ENCODE assay signal across 1 cellular context in the genomic region with DNA sequence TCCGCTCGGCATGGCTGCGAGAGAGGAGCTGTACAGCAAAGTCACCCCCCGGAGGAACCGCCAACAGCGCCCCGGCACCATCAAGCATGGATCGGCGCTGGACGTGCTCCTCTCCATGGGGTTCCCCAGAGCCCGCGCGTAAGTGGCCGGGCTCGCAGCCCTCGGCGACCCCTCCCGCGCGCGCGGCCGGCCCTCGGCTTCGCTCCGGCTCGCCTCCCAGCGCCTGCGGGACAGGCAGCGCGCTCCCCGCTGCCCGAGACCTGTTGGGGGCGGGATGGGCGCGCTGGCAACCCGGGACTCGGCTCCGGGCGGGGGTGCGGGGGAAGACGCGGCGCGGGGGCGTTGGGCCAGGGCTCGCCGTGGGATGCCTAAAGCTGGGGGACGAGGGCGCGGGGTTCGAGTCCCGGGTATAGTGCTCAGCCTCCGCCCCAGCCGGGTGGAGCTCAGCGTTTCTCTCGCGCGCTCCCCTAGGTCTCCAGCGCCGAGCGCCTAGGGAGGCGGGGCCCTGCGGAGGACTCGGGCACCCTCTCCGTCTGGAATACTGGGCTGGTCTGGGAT.
A peak's percentile ranks its signal among the peaks of the same experiment; 100 is the strongest.
TF ChIP-seq lines count a peak whose summit lies in the region.

No MANE protein-coding gene starts in this region.

TF ChIP-seq in HepG2, 621 proteins besides CTCF, POLR2A, EP300 and RAD21 (continued from another document and continues in another):
- TF ChIP-seq, protein P1, sequence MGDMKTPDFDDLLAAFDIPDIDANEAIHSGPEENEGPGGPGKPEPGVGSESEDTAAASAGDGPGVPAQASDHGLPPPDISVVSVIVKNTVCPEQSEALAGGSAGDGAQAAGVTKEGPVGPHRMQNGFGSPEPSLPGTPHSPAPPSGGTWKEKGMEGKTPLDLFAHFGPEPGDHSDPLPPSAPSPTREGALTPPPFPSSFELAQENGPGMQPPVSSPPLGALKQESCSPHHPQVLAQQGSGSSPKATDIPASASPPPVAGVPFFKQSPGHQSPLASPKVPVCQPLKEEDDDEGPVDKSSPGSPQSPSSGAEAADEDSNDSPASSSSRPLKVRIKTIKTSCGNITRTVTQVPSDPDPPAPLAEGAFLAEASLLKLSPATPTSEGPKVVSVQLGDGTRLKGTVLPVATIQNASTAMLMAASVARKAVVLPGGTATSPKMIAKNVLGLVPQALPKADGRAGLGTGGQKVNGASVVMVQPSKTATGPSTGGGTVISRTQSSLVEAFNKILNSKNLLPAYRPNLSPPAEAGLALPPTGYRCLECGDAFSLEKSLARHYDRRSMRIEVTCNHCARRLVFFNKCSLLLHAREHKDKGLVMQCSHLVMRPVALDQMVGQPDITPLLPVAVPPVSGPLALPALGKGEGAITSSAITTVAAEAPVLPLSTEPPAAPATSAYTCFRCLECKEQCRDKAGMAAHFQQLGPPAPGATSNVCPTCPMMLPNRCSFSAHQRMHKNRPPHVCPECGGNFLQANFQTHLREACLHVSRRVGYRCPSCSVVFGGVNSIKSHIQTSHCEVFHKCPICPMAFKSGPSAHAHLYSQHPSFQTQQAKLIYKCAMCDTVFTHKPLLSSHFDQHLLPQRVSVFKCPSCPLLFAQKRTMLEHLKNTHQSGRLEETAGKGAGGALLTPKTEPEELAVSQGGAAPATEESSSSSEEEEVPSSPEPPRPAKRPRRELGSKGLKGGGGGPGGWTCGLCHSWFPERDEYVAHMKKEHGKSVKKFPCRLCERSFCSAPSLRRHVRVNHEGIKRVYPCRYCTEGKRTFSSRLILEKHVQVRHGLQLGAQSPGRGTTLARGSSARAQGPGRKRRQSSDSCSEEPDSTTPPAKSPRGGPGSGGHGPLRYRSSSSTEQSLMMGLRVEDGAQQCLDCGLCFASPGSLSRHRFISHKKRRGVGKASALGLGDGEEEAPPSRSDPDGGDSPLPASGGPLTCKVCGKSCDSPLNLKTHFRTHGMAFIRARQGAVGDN (CRISPR knock-in tag; IDR thresholded peaks at IDR 0.05) = peak; percentile 62
- peak; percentile 19; the same call in 1 of the 2 replicates for TF ChIP-seq EEA1 (CRISPR knock-in tag; IDR thresholded peaks at IDR 0.05; ENCODE audit: borderline replicate concordance)
- 0 out of 2 replicates have a peak, but pooled peaks have one; percentile 59 for TF ChIP-seq ZSCAN29 (CRISPR knock-in tag; conservative IDR thresholded peaks at IDR 0.05)
- TF ChIP-seq ZSCAN12 (CRISPR knock-in tag; IDR thresholded peaks at IDR 0.05) = no peak
- TF ChIP-seq, protein P2, sequence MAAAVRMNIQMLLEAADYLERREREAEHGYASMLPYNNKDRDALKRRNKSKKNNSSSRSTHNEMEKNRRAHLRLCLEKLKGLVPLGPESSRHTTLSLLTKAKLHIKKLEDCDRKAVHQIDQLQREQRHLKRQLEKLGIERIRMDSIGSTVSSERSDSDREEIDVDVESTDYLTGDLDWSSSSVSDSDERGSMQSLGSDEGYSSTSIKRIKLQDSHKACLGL (CRISPR knock-in tag; IDR thresholded peaks at IDR 0.05) = 0 out of 2 replicates have a peak, but pooled peaks have one; percentile 4
- TF ChIP-seq ZNF7 (CRISPR knock-in tag; IDR thresholded peaks at IDR 0.05) = no peak
- no peak for TF ChIP-seq ZNF660 (CRISPR knock-in tag; IDR thresholded peaks at IDR 0.05; ENCODE audit: borderline replicate concordance, low read depth)
- TF ChIP-seq RFX3 (CRISPR knock-in tag; IDR thresholded peaks at IDR 0.05) = no peak
- peak; percentile 40 for TF ChIP-seq AGO2 (optimal IDR thresholded peaks at IDR 0.05; ENCODE audit: low read depth, low read length)
- TF ChIP-seq ZNF766 (CRISPR knock-in tag; IDR thresholded peaks at IDR 0.05; ENCODE audit: borderline replicate concordance) = no peak
- TF ChIP-seq, protein P3, sequence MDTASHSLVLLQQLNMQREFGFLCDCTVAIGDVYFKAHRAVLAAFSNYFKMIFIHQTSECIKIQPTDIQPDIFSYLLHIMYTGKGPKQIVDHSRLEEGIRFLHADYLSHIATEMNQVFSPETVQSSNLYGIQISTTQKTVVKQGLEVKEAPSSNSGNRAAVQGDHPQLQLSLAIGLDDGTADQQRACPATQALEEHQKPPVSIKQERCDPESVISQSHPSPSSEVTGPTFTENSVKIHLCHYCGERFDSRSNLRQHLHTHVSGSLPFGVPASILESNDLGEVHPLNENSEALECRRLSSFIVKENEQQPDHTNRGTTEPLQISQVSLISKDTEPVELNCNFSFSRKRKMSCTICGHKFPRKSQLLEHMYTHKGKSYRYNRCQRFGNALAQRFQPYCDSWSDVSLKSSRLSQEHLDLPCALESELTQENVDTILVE (CRISPR knock-in tag; IDR thresholded peaks at IDR 0.05) = no peak
- no peak for TF ChIP-seq PITX1 (CRISPR knock-in tag; IDR thresholded peaks at IDR 0.05)
- TF ChIP-seq ZNF34 (CRISPR knock-in tag; IDR thresholded peaks at IDR 0.05; ENCODE audit: borderline replicate concordance) = 0 out of 2 replicates have a peak, but pooled peaks have one; percentile 65
- TF ChIP-seq CHD2 (IDR thresholded peaks at IDR 0.05; ENCODE audit: low read depth, low read length) = no peak
- TF ChIP-seq, protein P4, sequence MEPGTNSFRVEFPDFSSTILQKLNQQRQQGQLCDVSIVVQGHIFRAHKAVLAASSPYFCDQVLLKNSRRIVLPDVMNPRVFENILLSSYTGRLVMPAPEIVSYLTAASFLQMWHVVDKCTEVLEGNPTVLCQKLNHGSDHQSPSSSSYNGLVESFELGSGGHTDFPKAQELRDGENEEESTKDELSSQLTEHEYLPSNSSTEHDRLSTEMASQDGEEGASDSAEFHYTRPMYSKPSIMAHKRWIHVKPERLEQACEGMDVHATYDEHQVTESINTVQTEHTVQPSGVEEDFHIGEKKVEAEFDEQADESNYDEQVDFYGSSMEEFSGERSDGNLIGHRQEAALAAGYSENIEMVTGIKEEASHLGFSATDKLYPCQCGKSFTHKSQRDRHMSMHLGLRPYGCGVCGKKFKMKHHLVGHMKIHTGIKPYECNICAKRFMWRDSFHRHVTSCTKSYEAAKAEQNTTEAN (CRISPR knock-in tag; conservative IDR thresholded peaks at IDR 0.05) = no peak
- TF ChIP-seq, protein P5, sequence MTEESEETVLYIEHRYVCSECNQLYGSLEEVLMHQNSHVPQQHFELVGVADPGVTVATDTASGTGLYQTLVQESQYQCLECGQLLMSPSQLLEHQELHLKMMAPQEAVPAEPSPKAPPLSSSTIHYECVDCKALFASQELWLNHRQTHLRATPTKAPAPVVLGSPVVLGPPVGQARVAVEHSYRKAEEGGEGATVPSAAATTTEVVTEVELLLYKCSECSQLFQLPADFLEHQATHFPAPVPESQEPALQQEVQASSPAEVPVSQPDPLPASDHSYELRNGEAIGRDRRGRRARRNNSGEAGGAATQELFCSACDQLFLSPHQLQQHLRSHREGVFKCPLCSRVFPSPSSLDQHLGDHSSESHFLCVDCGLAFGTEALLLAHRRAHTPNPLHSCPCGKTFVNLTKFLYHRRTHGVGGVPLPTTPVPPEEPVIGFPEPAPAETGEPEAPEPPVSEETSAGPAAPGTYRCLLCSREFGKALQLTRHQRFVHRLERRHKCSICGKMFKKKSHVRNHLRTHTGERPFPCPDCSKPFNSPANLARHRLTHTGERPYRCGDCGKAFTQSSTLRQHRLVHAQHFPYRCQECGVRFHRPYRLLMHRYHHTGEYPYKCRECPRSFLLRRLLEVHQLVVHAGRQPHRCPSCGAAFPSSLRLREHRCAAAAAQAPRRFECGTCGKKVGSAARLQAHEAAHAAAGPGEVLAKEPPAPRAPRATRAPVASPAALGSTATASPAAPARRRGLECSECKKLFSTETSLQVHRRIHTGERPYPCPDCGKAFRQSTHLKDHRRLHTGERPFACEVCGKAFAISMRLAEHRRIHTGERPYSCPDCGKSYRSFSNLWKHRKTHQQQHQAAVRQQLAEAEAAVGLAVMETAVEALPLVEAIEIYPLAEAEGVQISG (CRISPR knock-in tag; IDR thresholded peaks at IDR 0.05) = peak; percentile 19; the same call in 1 of the 2 replicates
- TF ChIP-seq, protein P6, sequence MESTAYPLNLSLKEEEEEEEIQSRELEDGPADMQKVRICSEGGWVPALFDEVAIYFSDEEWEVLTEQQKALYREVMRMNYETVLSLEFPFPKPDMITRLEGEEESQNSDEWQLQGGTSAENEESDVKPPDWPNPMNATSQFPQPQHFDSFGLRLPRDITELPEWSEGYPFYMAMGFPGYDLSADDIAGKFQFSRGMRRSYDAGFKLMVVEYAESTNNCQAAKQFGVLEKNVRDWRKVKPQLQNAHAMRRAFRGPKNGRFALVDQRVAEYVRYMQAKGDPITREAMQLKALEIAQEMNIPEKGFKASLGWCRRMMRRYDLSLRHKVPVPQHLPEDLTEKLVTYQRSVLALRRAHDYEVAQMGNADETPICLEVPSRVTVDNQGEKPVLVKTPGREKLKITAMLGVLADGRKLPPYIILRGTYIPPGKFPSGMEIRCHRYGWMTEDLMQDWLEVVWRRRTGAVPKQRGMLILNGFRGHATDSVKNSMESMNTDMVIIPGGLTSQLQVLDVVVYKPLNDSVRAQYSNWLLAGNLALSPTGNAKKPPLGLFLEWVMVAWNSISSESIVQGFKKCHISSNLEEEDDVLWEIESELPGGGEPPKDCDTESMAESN (CRISPR knock-in tag; conservative IDR thresholded peaks at IDR 0.05) = 0 out of 2 replicates have a peak, but pooled peaks have one; percentile 64
- TF ChIP-seq RNF2 (conservative IDR thresholded peaks at IDR 0.05; ENCODE audit: low read depth) = peak; percentile 97; the same call in 1 of the 2 replicates
- TF ChIP-seq STAT5B (CRISPR knock-in tag; IDR thresholded peaks at IDR 0.05) = no peak
- 0 out of 2 replicates have a peak, but pooled peaks have one; percentile 38 for TF ChIP-seq NR2C2 (CRISPR knock-in tag; IDR thresholded peaks at IDR 0.05; ENCODE audit: borderline replicate concordance)
- TF ChIP-seq, protein P7, sequence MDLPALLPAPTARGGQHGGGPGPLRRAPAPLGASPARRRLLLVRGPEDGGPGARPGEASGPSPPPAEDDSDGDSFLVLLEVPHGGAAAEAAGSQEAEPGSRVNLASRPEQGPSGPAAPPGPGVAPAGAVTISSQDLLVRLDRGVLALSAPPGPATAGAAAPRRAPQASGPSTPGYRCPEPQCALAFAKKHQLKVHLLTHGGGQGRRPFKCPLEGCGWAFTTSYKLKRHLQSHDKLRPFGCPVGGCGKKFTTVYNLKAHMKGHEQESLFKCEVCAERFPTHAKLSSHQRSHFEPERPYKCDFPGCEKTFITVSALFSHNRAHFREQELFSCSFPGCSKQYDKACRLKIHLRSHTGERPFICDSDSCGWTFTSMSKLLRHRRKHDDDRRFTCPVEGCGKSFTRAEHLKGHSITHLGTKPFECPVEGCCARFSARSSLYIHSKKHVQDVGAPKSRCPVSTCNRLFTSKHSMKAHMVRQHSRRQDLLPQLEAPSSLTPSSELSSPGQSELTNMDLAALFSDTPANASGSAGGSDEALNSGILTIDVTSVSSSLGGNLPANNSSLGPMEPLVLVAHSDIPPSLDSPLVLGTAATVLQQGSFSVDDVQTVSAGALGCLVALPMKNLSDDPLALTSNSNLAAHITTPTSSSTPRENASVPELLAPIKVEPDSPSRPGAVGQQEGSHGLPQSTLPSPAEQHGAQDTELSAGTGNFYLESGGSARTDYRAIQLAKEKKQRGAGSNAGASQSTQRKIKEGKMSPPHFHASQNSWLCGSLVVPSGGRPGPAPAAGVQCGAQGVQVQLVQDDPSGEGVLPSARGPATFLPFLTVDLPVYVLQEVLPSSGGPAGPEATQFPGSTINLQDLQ (CRISPR knock-in tag; IDR thresholded peaks at IDR 0.05) = no peak
- no peak for TF ChIP-seq CCAR2 (optimal IDR thresholded peaks at IDR 0.05; ENCODE audit: low read depth, low read length)
- TF ChIP-seq RBFOX2 (IDR thresholded peaks at IDR 0.05; ENCODE audit: low read depth, low read length) = peak; percentile 51; the same call in 1 of the 2 replicates
- no peak for TF ChIP-seq PHF8 (CRISPR knock-in tag; IDR thresholded peaks at IDR 0.05)
- TF ChIP-seq ZNF343 (CRISPR knock-in tag; IDR thresholded peaks at IDR 0.05) = 0 out of 2 replicates have a peak, but pooled peaks have one; percentile 31
- TF ChIP-seq JUN (CRISPR knock-in tag; IDR thresholded peaks at IDR 0.05) = no peak
- TF ChIP-seq, protein P8, sequence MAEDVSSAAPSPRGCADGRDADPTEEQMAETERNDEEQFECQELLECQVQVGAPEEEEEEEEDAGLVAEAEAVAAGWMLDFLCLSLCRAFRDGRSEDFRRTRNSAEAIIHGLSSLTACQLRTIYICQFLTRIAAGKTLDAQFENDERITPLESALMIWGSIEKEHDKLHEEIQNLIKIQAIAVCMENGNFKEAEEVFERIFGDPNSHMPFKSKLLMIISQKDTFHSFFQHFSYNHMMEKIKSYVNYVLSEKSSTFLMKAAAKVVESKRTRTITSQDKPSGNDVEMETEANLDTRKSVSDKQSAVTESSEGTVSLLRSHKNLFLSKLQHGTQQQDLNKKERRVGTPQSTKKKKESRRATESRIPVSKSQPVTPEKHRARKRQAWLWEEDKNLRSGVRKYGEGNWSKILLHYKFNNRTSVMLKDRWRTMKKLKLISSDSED (CRISPR knock-in tag; IDR thresholded peaks at IDR 0.05) = no peak
- TF ChIP-seq CCDC6 (CRISPR knock-in tag; IDR thresholded peaks at IDR 0.05) = peak; percentile 48
- peak; percentile 56 for TF ChIP-seq HNRNPLL (IDR thresholded peaks at IDR 0.05; ENCODE audit: low read depth, low read length, poor library complexity, severe bottlenecking)
- TF ChIP-seq ZBTB42 (CRISPR knock-in tag; IDR thresholded peaks at IDR 0.05) = 0 out of 2 replicates have a peak, but pooled peaks have one; percentile 50
- TF ChIP-seq ARNT2 (CRISPR knock-in tag; IDR thresholded peaks at IDR 0.05; ENCODE audit: low read depth) = peak; percentile 13; the same call in 1 of the 2 replicates
- TF ChIP-seq GABPB1 (CRISPR knock-in tag; IDR thresholded peaks at IDR 0.05) = peak; percentile 6; the same call in 1 of the 2 replicates
- TF ChIP-seq BCL6 (CRISPR knock-in tag; IDR thresholded peaks at IDR 0.05) = peak; percentile 51; the same call in 1 of the 2 replicates
- TF ChIP-seq, protein P9, sequence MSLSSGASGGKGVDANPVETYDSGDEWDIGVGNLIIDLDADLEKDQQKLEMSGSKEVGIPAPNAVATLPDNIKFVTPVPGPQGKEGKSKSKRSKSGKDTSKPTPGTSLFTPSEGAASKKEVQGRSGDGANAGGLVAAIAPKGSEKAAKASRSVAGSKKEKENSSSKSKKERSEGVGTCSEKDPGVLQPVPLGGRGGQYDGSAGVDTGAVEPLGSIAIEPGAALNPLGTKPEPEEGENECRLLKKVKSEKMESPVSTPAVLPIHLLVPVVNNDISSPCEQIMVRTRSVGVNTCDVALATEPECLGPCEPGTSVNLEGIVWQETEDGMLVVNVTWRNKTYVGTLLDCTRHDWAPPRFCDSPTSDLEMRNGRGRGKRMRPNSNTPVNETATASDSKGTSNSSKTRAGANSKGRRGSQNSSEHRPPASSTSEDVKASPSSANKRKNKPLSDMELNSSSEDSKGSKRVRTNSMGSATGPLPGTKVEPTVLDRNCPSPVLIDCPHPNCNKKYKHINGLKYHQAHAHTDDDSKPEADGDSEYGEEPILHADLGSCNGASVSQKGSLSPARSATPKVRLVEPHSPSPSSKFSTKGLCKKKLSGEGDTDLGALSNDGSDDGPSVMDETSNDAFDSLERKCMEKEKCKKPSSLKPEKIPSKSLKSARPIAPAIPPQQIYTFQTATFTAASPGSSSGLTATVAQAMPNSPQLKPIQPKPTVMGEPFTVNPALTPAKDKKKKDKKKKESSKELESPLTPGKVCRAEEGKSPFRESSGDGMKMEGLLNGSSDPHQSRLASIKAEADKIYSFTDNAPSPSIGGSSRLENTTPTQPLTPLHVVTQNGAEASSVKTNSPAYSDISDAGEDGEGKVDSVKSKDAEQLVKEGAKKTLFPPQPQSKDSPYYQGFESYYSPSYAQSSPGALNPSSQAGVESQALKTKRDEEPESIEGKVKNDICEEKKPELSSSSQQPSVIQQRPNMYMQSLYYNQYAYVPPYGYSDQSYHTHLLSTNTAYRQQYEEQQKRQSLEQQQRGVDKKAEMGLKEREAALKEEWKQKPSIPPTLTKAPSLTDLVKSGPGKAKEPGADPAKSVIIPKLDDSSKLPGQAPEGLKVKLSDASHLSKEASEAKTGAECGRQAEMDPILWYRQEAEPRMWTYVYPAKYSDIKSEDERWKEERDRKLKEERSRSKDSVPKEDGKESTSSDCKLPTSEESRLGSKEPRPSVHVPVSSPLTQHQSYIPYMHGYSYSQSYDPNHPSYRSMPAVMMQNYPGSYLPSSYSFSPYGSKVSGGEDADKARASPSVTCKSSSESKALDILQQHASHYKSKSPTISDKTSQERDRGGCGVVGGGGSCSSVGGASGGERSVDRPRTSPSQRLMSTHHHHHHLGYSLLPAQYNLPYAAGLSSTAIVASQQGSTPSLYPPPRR (CRISPR knock-in tag; IDR thresholded peaks at IDR 0.05; ENCODE audit: borderline replicate concordance) = peak; percentile 37; the same call in 1 of the 2 replicates
